Comparison of ENCODE assay signal across 1 cellular context in genomic region chr5:134577796-134578577, GRCh38.
TF ChIP-seq lines count a peak whose summit lies in the region.

No MANE protein-coding gene starts in this region.

TF ChIP-seq in WTC11, 78 proteins besides CTCF, POLR2A, EP300 and RAD21 (continued from another document):
- no peak for TF ChIP-seq HMGA2 (CRISPR knock-in tag; IDR thresholded peaks at IDR 0.05)
- no peak for TF ChIP-seq ARID4B (CRISPR knock-in tag; IDR thresholded peaks at IDR 0.05; ENCODE audit: borderline replicate concordance)
- TF ChIP-seq JUN (CRISPR knock-in tag; IDR thresholded peaks at IDR 0.05): no peak
- TF ChIP-seq ZNF423 (CRISPR knock-in tag; IDR thresholded peaks at IDR 0.05): no peak
- TF ChIP-seq ZNF396 (CRISPR knock-in tag; IDR thresholded peaks at IDR 0.05; ENCODE audit: borderline replicate concordance): no peak
- no peak for TF ChIP-seq TEAD4 (CRISPR knock-in tag; IDR thresholded peaks at IDR 0.05)
- no peak for TF ChIP-seq ZNF138 (CRISPR knock-in tag; conservative IDR thresholded peaks at IDR 0.05)
- TF ChIP-seq MXD4 (CRISPR knock-in tag; IDR thresholded peaks at IDR 0.05; ENCODE audit: borderline replicate concordance): no peak
TF ChIP-seq in WTC11: peak in this region for 0.
